19 cellular contexts compared by ENCODE assay signal in the genomic region with DNA sequence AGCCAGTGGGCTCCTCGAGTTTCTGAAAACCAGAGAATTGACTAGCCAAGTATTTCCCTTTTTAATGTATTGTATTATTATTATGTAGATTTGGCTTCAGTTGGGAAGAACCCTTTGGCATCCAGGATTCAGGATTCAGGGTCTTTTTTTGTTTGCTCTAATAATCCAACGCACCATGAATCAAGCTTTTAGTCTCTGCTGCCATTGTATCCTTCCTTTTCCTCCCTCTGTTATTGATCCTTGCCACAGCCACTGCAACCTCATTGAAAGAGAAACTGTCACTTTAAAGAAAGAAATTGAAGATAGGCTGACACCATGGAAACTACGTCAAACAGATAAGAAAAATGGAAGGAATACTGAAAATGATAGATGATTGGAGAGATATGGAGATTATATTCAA.
"Had no signal": no experiment of that assay in that cellular context is flagged by ENCODE, and none has a peak within 500 bp of the region (broad histone marks: within the 10 kb centered on the region; RNA-seq: fewer than 3 reads in every experiment).

No MANE protein-coding gene starts in this region.

- H3K9me3 Mint-ChIP-seq: nephron progenitor cell had no signal

- DNase-seq: effector memory CD8-positive, alpha-beta T cell; esophagus squamous epithelium; foreskin fibroblast; glutamatergic neuron; mammary epithelial cell; naive thymus-derived CD4-positive, alpha-beta T cell; nephron progenitor cell; psoas muscle; sigmoid colon; stimulated activated CD4-positive, alpha-beta T cell treated with anti-CD3 and anti-CD28 coated beads, Interleukin-12 subunit alpha, Interleukin-12 subunit beta, amount 100 ng/mL, for 4 hours; stimulated activated naive CD4-positive, alpha-beta T cell; stomach; substantia nigra; transverse colon had no signal

- H3K9me3 ChIP-seq: esophagus squamous epithelium, gastroesophageal sphincter, psoas muscle, sigmoid colon, stomach, thoracic aorta, transverse colon had no signal

- H3K36me3 Mint-ChIP-seq: naive thymus-derived CD4-positive, alpha-beta T cell had no signal

- H3K9ac ChIP-seq: parathyroid adenoma had no signal

- H3K36me3 ChIP-seq: esophagus squamous epithelium, stomach, thoracic aorta, transverse colon had no signal

- H3K27me3 ChIP-seq: esophagus squamous epithelium, gastroesophageal sphincter, sigmoid colon, stomach, transverse colon had no signal

- H3K4me3 ChIP-seq: esophagus squamous epithelium, gastroesophageal sphincter, psoas muscle, sigmoid colon, skin epidermis, stomach, thoracic aorta, transverse colon had no signal

- H3K4me1 Mint-ChIP-seq: naive thymus-derived CD4-positive, alpha-beta T cell; nephron progenitor cell had no signal

- H3K27ac Mint-ChIP-seq: effector memory CD8-positive, alpha-beta T cell; naive thymus-derived CD4-positive, alpha-beta T cell; nephron progenitor cell had no signal

- H3K4me3 Mint-ChIP-seq: effector memory CD8-positive, alpha-beta T cell; naive thymus-derived CD4-positive, alpha-beta T cell; nephron progenitor cell had no signal

- H3K4me1 ChIP-seq: esophagus squamous epithelium, gastroesophageal sphincter, parathyroid adenoma, psoas muscle, sigmoid colon, stomach, transverse colon had no signal

- H3K27me3 Mint-ChIP-seq: effector memory CD8-positive, alpha-beta T cell; naive thymus-derived CD4-positive, alpha-beta T cell had no signal

- H2AFZ ChIP-seq: parathyroid adenoma had no signal

- H3K27ac ChIP-seq: esophagus squamous epithelium, gastroesophageal sphincter, parathyroid adenoma, psoas muscle, sigmoid colon, skin epidermis, stomach, thoracic aorta, transverse colon had no signal

- ATAC-seq: effector memory CD8-positive, alpha-beta T cell; gastroesophageal sphincter; left lobe of liver; naive thymus-derived CD4-positive, alpha-beta T cell; psoas muscle had no signal

- H3K79me2 ChIP-seq: parathyroid adenoma had no signal
